16 cellular contexts compared by ENCODE assay signal in the genomic region with DNA sequence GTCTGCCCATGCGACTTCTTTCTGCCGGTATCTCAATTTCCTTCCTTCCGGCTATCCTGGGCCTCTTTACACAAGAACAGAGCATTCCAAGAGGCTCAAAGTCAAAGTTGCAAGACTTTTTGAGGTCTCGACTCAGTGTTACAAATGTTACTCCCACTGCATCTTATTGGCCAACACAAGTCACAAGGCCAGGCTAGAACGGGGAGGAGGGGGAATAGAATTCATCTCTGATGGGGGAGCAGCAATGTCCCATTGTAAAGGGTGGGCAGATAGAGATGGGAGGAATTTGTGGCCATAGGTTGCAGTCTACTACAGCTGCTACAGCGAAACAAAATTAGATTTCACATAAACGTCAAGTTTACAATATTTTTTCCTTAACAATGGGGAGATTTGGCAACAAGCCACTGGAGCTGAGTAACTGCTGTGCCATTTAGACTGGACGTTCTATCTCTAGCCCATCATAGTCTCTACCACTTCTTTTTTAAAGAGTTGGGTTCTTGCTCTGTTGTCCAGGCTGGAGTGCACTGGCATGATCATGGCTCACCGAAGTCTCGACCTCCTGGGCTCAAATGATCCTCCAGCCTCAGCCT. TPM values are rescaled to one million over a fixed set of nuclear protein-coding genes. Genes with fewer than 3 reads are reported as not detected.
DNase-seq lines count a peak whose midpoint lies in the region; ATAC-seq, FAIRE-seq and TF ChIP-seq lines count a peak whose summit lies in the region.
"Had no signal": no experiment of that assay in that cellular context is flagged by ENCODE, and none has a peak within 500 bp of the region (broad histone marks: within the 10 kb centered on the region; RNA-seq: fewer than 3 reads in every experiment).

No MANE protein-coding gene starts in this region.

- H4K91ac ChIP-seq in IMR-90 (ENCODE audit: insufficient read depth, low read depth, low read length) = no peak overlapping the region

- BruUV-seq in IMR-90 (replicated peaks; lab: Mats Ljungman, UMichigan) = no TSS peak

- FAIRE-seq in astrocyte (lab: Jason Lieb, UNC) = no peak
- FAIRE-seq: G401.6, GM12878 had no signal

- H3K9ac ChIP-seq in IMR-90 (ENCODE audit: low read depth, low read length) (no peak overlapping the region), astrocyte (ENCODE audit: low read length) (no peak overlapping the region)

- H2BK120ac ChIP-seq in IMR-90 (ENCODE audit: low read depth, low read length) = no peak overlapping the region

- no peak overlapping the region for H3K4ac ChIP-seq in IMR-90 (ENCODE audit: low read depth, low read length)

- DNase-seq in IMR-90 = peak; percentile 64
- peak; percentile 22 for DNase-seq in astrocyte (ENCODE audit: low read depth)
- DNase-seq in left cardiac atrium = no peak
- peak; percentile 27 for DNase-seq in pulmonary artery endothelial cell (ENCODE audit: low read depth, low spot score)
- DNase-seq in epidermal melanocyte (ENCODE audit: insufficient read length, low spot score) = no peak
- no peak for DNase-seq in NCI-H187 treated with DMSO at 0.1 percent for 48 hours (lab: John Stamatoyannopoulos, UW)
- DNase-seq: activated CD8-positive, alpha-beta T cell treated with anti-CD3 and anti-CD28 coated beads, Interleukin-2, amount 10 ng/mL, durations not matched to agents 7 days and 5 days; Caco-2; NCI-H526 treated with DMSO at 0.1 percent for 48 hours; sigmoid colon; SW 1271 had no signal

- no peak for TF ChIP-seq POLR2A in IMR-90 (IDR thresholded peaks at IDR 0.05; ENCODE audit: low read depth, low read length)

- H2BK20ac ChIP-seq in IMR-90 (ENCODE audit: low read depth, low read length) = peak overlapping the region; percentile 22; the same call in 1 of the 2 replicates

- H3K4me3 ChIP-seq in IMR-90 (ENCODE audit: insufficient read depth, low read depth, low read length) (no peak overlapping the region), astrocyte (ENCODE audit: insufficient read depth, low read depth, low read length) (no peak overlapping the region)
- H3K4me3 ChIP-seq: GM12878, sigmoid colon had no signal

- H3K9me3 ChIP-seq in IMR-90 (ENCODE audit: control insufficient read depth, insufficient read depth, low read length) (no peaks in the 10 kb centered on the region), astrocyte (ENCODE audit: insufficient read depth, low read depth, low read length) (peaks cover 2% of the 10 kb centered on the region)
- H3K9me3 ChIP-seq: Caco-2, sigmoid colon had no signal

- H3K79me2 ChIP-seq in astrocyte (ENCODE audit: insufficient read depth, low read length) = no peaks in the 10 kb centered on the region

- no peak overlapping the region for H3K4me3 Mint-ChIP-seq in astrocyte (ENCODE audit: unreplicated experiment)
- H3K4me3 Mint-ChIP-seq: activated CD8-positive, alpha-beta T cell treated with anti-CD3 and anti-CD28 coated beads, Interleukin-2, amount 10 ng/mL, durations not matched to agents 7 days and 5 days; central memory CD8-positive, alpha-beta T cell had no signal

- H4K5ac ChIP-seq in IMR-90 (ENCODE audit: low read depth, low read length) = no peak overlapping the region

- dilution Hi-C loops in IMR-90 (cut with HindIII; ENCODE audit: low sequenced_read_pairs, unreplicated experiment) = no loop called here

- 16% methylated on average over 3 of the region's 10 CpGs; no CpG with 5 or more reads in 1 of the 2 experiments for WGBS in IMR-90 (ENCODE audit: extremely low coverage in 2 of 2, insufficient read length in 1 of 2), 2 experiments

- no peak overlapping the region for H2AK9ac ChIP-seq in IMR-90 (replicated peaks; ENCODE audit: low read depth, low read length, poor library complexity)

- no peaks in the 10 kb centered on the region for H3K36me3 Mint-ChIP-seq in astrocyte (ENCODE audit: low read depth, unreplicated experiment)

- no peak overlapping the region for H3K18ac ChIP-seq in IMR-90 (ENCODE audit: low read depth, low read length)

- no peaks in the 10 kb centered on the region for H4K20me1 ChIP-seq in IMR-90 (ENCODE audit: insufficient read depth, low read length)
- no peaks in the 10 kb centered on the region for H4K20me1 ChIP-seq in astrocyte (ENCODE audit: insufficient read depth, low read length)

- H3K79me1 ChIP-seq in IMR-90 (ENCODE audit: low read depth in 1 of 2, low read length in 2 of 2) = no peaks in the 10 kb centered on the region

- CTCF ChIA-PET in IMR-90 (lab: Yijun Ruan, JAX) = no interaction called here

- H3K56ac ChIP-seq in IMR-90 (ENCODE audit: extremely low read depth, insufficient read depth, low read length) = no peak overlapping the region

- H3K4me2 ChIP-seq in IMR-90 (ENCODE audit: low read depth, low read length) (peak overlapping the region; percentile 64), astrocyte (ENCODE audit: low read length) (no peak overlapping the region)

- H3K27ac ChIP-seq in IMR-90 (ENCODE audit: insufficient read depth, low read length) (peak overlapping the region; percentile 34; the same call in 1 of the 2 replicates), astrocyte (ENCODE audit: low read depth, low read length) (no peak overlapping the region)
- H3K27ac ChIP-seq: sigmoid colon had no signal

- H3K27ac Mint-ChIP-seq in astrocyte (ENCODE audit: unreplicated experiment) = no peak overlapping the region
- H3K27ac Mint-ChIP-seq: activated CD8-positive, alpha-beta T cell treated with anti-CD3 and anti-CD28 coated beads, Interleukin-2, amount 10 ng/mL, durations not matched to agents 7 days and 5 days had no signal

- H3K27me3 Mint-ChIP-seq in astrocyte (ENCODE audit: low read depth, unreplicated experiment) = peaks cover 3% of the 10 kb centered on the region

- H3K23ac ChIP-seq in IMR-90 (ENCODE audit: low read depth, low read length) = no peak overlapping the region

- TF ChIP-seq RAD21 in IMR-90 (IDR thresholded peaks at IDR 0.05; ENCODE audit: low read length) = no peak

- H3K36me3 ChIP-seq in IMR-90 (ENCODE audit: control insufficient read depth, insufficient read depth, low read length) = no peaks in the 10 kb centered on the region
- H3K36me3 ChIP-seq in astrocyte (ENCODE audit: insufficient read depth, low read length) = no peaks in the 10 kb centered on the region
- H3K36me3 ChIP-seq: sigmoid colon had no signal

- H3K27me3 ChIP-seq in IMR-90 (ENCODE audit: control insufficient read depth, insufficient read depth, low read length) (peaks cover 4% of the 10 kb centered on the region), astrocyte (ENCODE audit: insufficient read depth, low read length) (peaks cover 3% of the 10 kb centered on the region)
- H3K27me3 ChIP-seq: sigmoid colon had no signal

- intact Hi-C loops in IMR-90 (cut with micrococcal nuclease) = no loop called here
- intact Hi-C loops in left cardiac atrium (cut with DNase I) = no loop called here

- ATAC-seq in IMR-90 (ENCODE audit: low read depth) = peak; percentile 79
- ATAC-seq in left cardiac atrium = peak; percentile 54 to 61
- ATAC-seq in HG03457 (IDR thresholded peaks at IDR 0.05; ENCODE audit: unreplicated experiment) = no peak
- ATAC-seq: activated CD8-positive, alpha-beta T cell treated with anti-CD3 and anti-CD28 coated beads, Interleukin-2, amount 10 ng/mL, durations not matched to agents 7 days and 5 days; GM12878 had no signal

- peaks cover 7% of the 10 kb centered on the region for H3K4me1 ChIP-seq in IMR-90 (ENCODE audit: control insufficient read depth, insufficient read depth, low read length)
- peaks cover 4% of the 10 kb centered on the region for H3K4me1 ChIP-seq in astrocyte (ENCODE audit: insufficient read depth, low read length)
- H3K4me1 ChIP-seq: sigmoid colon had no signal

- in situ Hi-C loops in IMR-90 (cut with MboI; ENCODE audit: low sequenced_read_pairs) = no loop called here

- H4K8ac ChIP-seq in IMR-90 (ENCODE audit: low read depth in 2 of 2, low read length in 2 of 2) = peak overlapping the region in 1 of 2 experiments; percentile 7; a peak in 1 of 4 replicates

- H3K9me1 ChIP-seq in IMR-90 (ENCODE audit: insufficient read depth, low read length) = 0 out of 2 replicates have a peak, but pooled peaks cover 2% of the 10 kb centered on the region

- TF ChIP-seq CTCF in IMR-90 (conservative IDR thresholded peaks at IDR 0.05; ENCODE audit: low read depth, low read length) (no peak), astrocyte (IDR thresholded peaks at IDR 0.05; ENCODE audit: insufficient read depth, low read depth, low read length) (no peak)

- H3K9me3 Mint-ChIP-seq in astrocyte (ENCODE audit: unreplicated experiment) = no peaks in the 10 kb centered on the region
- H3K9me3 Mint-ChIP-seq: central memory CD8-positive, alpha-beta T cell had no signal

- POLR2A ChIA-PET in IMR-90 (lab: Charles Lee; ENCODE audit: unreplicated experiment) = interaction anchor here (0.6 to 1.3 kb wide), 2 partner anchors 10 to 36 kb away, joined by 3 to 7 read pairs; no protein-coding TSS in a partner anchor

- peaks cover 8% of the 10 kb centered on the region for H3K4me1 Mint-ChIP-seq in astrocyte (ENCODE audit: low read depth, unreplicated experiment)
- H3K4me1 Mint-ChIP-seq: central memory CD8-positive, alpha-beta T cell had no signal

- 0 out of 2 replicates have a peak overlapping the region, but pooled peaks have one; percentile 14 for H2AK5ac ChIP-seq in IMR-90 (ENCODE audit: low read depth, low read length)

- no peak overlapping the region for H2BK5ac ChIP-seq in IMR-90 (ENCODE audit: low read depth, low read length, poor library complexity, severe bottlenecking)

- H2AFZ ChIP-seq in IMR-90 (replicated peaks; ENCODE audit: low read length, poor library complexity) (peak overlapping the region; percentile 68), astrocyte (ENCODE audit: low read depth, low read length) (no peak overlapping the region)

- no peak overlapping the region for H2BK15ac ChIP-seq in IMR-90 (ENCODE audit: low read depth, low read length)

- H3K14ac ChIP-seq in IMR-90 (replicated peaks; ENCODE audit: low read depth, low read length) = peak overlapping the region; percentile 11; the same call in 1 of the 2 replicates

RNA-seq across cellular contexts. Expression of a gene that starts 9.4 kb away (rescaled TPM):
- 1.7 and 2.2 TPM in 2 replicates for total RNA-seq in IMR-90 (2012; rRNA removed)
- polyA plus RNA-seq in IMR-90 (2012; rRNA removed) = 5.3 and 5.4 TPM in 2 replicates
- polyA plus RNA-seq in IMR-90 (2012; cell fraction: cytosol; rRNA removed) = 2.7 and 4.6 TPM in 2 replicates
- 10.7 and 11.1 TPM in 2 replicates for polyA plus RNA-seq in IMR-90 (2012; cell fraction: nucleus; rRNA removed; ENCODE audit: low replicate concordance)
- total RNA-seq in astrocyte = 25.4 and 32.0 TPM in 2 replicates
- total RNA-seq in left cardiac atrium = 10 to 100 TPM in 1 of 2 donors, 1 to 10 TPM in 1; 6.5 to 12.0 TPM
- 9.8 and 10.5 TPM in 2 replicates for total RNA-seq in pulmonary artery endothelial cell

RNA-seq across cellular contexts. Expression of a gene that starts 21.4 kb away (rescaled TPM):
- total RNA-seq in IMR-90 (2012; rRNA removed) (13.6 and 15.6 TPM in 2 replicates), astrocyte (61.9 and 73.9 TPM in 2 replicates), left cardiac atrium (10 to 100 TPM; 23.9 to 30.9 TPM), pulmonary artery endothelial cell (16.1 and 19.1 TPM in 2 replicates)
- polyA plus RNA-seq in IMR-90 (2012; rRNA removed) = 35.8 and 38.4 TPM in 2 replicates
- polyA plus RNA-seq in IMR-90 (2012; cell fraction: cytosol; rRNA removed) = 19.7 and 21.1 TPM in 2 replicates
- 286 and 363 TPM in 2 replicates for polyA plus RNA-seq in IMR-90 (2012; cell fraction: nucleus; rRNA removed; ENCODE audit: low replicate concordance)
- total RNA-seq: activated CD8-positive, alpha-beta T cell treated with anti-CD3 and anti-CD28 coated beads, Interleukin-2, amount 10 ng/mL, durations not matched to agents 7 days and 5 days had no signal

RNA-seq across cellular contexts. Expression of a gene that starts 40.1 kb away (rescaled TPM):
- total RNA-seq in IMR-90 (2012; rRNA removed) = 0.56 and 0.72 TPM in 2 replicates
- polyA plus RNA-seq in IMR-90 (2012; rRNA removed) = 3.9 and 4.5 TPM in 2 replicates
- polyA plus RNA-seq in IMR-90 (2012; cell fraction: cytosol; rRNA removed) = 2.7 and 2.9 TPM in 2 replicates
- 27.9 and 42.0 TPM in 2 replicates for polyA plus RNA-seq in IMR-90 (2012; cell fraction: nucleus; rRNA removed; ENCODE audit: low replicate concordance)
- 3.9 and 5.4 TPM in 2 replicates for total RNA-seq in astrocyte
- total RNA-seq in left cardiac atrium = 1 to 10 TPM; 2.2 to 2.5 TPM
- 0.86 and 1.8 TPM in 2 replicates for total RNA-seq in pulmonary artery endothelial cell

RNA-seq across cellular contexts. Expression of a gene that starts 40.4 kb away (rescaled TPM):
- total RNA-seq in IMR-90 (2012; rRNA removed) (22.8 and 24.4 TPM in 2 replicates), astrocyte (45.5 and 50.5 TPM in 2 replicates), left cardiac atrium (10 to 100 TPM; 24.8 to 27.1 TPM), pulmonary artery endothelial cell (53.9 and 72.1 TPM in 2 replicates)
- 16.1 and 18.9 TPM in 2 replicates for polyA plus RNA-seq in IMR-90 (2012; rRNA removed)
- polyA plus RNA-seq in IMR-90 (2012; cell fraction: cytosol; rRNA removed) = 9.2 and 9.4 TPM in 2 replicates
- 44.0 and 53.0 TPM in 2 replicates for polyA plus RNA-seq in IMR-90 (2012; cell fraction: nucleus; rRNA removed; ENCODE audit: low replicate concordance)

RNA-seq across cellular contexts. Expression of a gene that starts 49.6 kb away (rescaled TPM):
- total RNA-seq in IMR-90 (2012; rRNA removed) (not detected in 2 replicates), astrocyte (0.58 and 0.95 TPM in 2 replicates), left cardiac atrium (1 to 10 TPM; 6.5 to 6.7 TPM), pulmonary artery endothelial cell (3.7 and 3.9 TPM in 2 replicates)
- 0.09 TPM in 1 of 2 replicates, not detected in the other for polyA plus RNA-seq in IMR-90 (2012; rRNA removed)
- polyA plus RNA-seq in IMR-90 (2012; cell fraction: cytosol; rRNA removed) = 0.02 and 0.04 TPM in 2 replicates
- polyA plus RNA-seq in IMR-90 (2012; cell fraction: nucleus; rRNA removed; ENCODE audit: low replicate concordance) = 0.42 TPM in 2 replicates
- total RNA-seq: H4 had no signal

Comparison
In these comparisons a context has a peak if more than half of its experiments do, and no peak if none do; other contexts are left out.
1. DNase-seq: peak in IMR-90 (single experiment), astrocyte (single experiment) and pulmonary artery endothelial cell (single experiment); none in left cardiac atrium (single experiment), epidermal melanocyte (single experiment) and NCI-H187 treated with DMSO at 0.1 percent for 48 hours (single experiment).